Comparison of ENCODE assay signal across 21 cellular contexts in the genomic region with DNA sequence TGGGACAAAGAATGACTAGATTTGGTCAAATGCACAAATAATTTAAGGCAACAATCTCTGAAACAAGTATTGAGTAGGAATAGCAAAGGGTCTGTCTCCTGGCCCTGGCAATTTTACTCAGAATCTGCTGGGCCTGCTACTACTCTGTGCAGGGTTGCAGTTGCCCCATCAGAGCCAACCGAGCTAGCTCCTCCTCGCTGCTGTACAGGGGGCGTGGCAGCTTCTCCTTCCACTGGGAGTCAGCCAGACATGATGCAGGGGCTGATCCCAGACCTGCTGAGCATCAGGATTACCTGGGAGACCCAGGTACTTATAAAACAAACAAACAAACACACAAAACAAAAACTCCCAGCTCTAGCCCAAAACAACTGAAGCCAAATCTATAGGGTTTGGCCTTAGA.
"Had no signal": no experiment of that assay in that cellular context is flagged by ENCODE, and none has a peak within 500 bp of the region (broad histone marks: within the 10 kb centered on the region; RNA-seq: fewer than 3 reads in every experiment).

No MANE protein-coding gene starts in this region.

- DNase-seq: activated CD4-positive, alpha-beta memory T cell treated with anti-CD3 and anti-CD28 coated beads, Interleukin-2, amount 10 ng/mL, durations not matched to agents 7 days and 5 days; activated CD4-positive, alpha-beta T cell treated with anti-CD3 and anti-CD28 coated beads for 1 hour; activated CD4-positive, alpha-beta T cell treated with anti-CD3 and anti-CD28 coated beads, Interleukin-2, amount 10 ng/mL, durations not matched to agents 7 days and 5 days; activated CD8-positive, alpha-beta memory T cell treated with anti-CD3 and anti-CD28 coated beads, Interleukin-2, amount 50 U/mL, for 48 hours; activated gamma-delta T cell; activated naive CD4-positive, alpha-beta T cell treated with anti-CD3 and anti-CD28 coated beads, Interleukin-2, amount 10 ng/mL, durations not matched to agents 7 days and 5 days; activated naive CD8-positive, alpha-beta T cell treated with anti-CD3 and anti-CD28 coated beads, Interleukin-2, amount 10 ng/mL, durations not matched to agents 7 days and 5 days; activated T-cell treated with anti-CD3 and anti-CD28 coated beads, Interleukin-2, amount 50 U/mL, for 24 hours; central memory CD4-positive, alpha-beta T cell; dermis blood vessel endothelial cell; effector CD4-positive, alpha-beta T cell; esophagus squamous epithelium; left cardiac atrium; left ventricle myocardium superior; mucosa of descending colon; stimulated activated CD4-positive, alpha-beta T cell treated with anti-CD3 and anti-CD28 coated beads, Interleukin-15, amount 100 ng/mL, for 24 hours; stimulated activated CD4-positive, alpha-beta T cell treated with anti-CD3 and anti-CD28 coated beads, Interleukin-2, amount 100 ng/mL, for 24 hours; stimulated activated naive CD4-positive, alpha-beta T cell had no signal

- H3K27ac ChIP-seq: esophagus squamous epithelium, right atrium auricular region, tibial nerve had no signal

- ATAC-seq: left ventricle myocardium superior; mucosa of descending colon; natural killer cell treated with Interleukin-12 subunit alpha and Interleukin-12 subunit beta and Interleukin-15 and Interleukin-18, amount 100 ng/mL, for 72 hours had no signal

- H3K9me3 ChIP-seq: esophagus squamous epithelium, mucosa of descending colon, right atrium auricular region had no signal

- H3K27me3 ChIP-seq: right atrium auricular region, tibial nerve had no signal

- H3K36me3 ChIP-seq: esophagus squamous epithelium, right atrium auricular region, tibial nerve had no signal

- H3K4me1 ChIP-seq: esophagus squamous epithelium, right atrium auricular region, tibial nerve had no signal

- H3K4me3 ChIP-seq: esophagus squamous epithelium, mucosa of descending colon, right atrium auricular region, tibial nerve had no signal
